In the genomic region with DNA sequence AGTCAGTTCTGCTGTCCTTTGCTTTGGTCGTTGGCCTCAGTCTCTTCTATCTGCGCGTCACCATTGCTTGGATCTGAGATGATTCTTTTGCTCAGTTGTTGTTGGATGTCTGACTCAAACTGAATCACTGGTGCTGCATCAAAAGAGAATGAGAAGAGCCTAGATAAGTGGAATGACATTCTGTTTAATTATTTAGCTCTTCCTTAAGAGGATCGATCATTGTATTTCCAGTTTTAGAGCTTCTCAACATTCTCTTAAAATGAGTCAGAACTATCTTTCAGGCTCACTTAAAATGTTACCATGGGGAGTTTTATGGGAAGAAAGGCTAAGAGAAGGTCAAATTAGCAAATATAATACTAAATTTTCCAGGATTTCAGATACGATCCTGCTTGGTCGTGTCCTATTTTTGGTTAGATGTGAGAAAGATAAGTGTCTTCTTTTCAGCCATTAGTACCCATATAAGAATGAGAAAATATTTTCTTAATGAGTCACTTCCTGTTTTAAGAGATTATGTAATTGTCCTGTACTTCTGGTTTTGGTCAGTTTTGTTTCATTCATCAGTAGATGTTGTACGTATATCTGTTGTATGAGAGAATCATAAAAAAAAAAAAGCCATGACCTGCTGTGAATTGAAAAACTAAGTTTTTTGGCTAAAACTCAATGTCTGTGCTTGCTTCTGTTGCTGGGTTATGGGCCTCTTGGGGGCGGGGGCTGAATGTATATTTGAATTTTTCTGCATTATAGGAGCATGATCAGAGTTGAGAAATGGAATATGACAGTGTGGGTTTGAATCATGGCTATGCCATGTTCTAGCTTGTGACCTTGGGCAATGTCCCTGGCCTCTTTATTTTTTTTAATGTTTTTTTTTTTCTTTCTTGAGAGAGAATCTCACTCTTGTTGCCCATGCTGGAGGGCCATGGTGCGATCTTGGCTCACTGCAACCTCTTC, we compare ENCODE assay signal across 8 cellular contexts. TPM values are rescaled to one million over a fixed set of nuclear protein-coding genes. Genes with fewer than 3 reads are reported as not detected.
DNase-seq lines count a peak whose midpoint lies in the region; ATAC-seq and TF ChIP-seq lines count a peak whose summit lies in the region.

No MANE protein-coding gene starts in this region.

- no peak overlapping the region for H3K4me3 ChIP-seq in SJCRH30
- H3K4me3 ChIP-seq in epithelial cell of proximal tubule (ENCODE audit: low read depth, low read length) = peak overlapping the region; percentile 34

- peaks cover 11% of the 10 kb centered on the region for H3K4me1 ChIP-seq in SJCRH30

- H3K27ac Mint-ChIP-seq in activated naive CD4-positive, alpha-beta T cell treated with anti-CD3 and anti-CD28 coated beads, Interleukin-2, amount 50 U/mL, for 72 hours = peak overlapping the region; percentile 79 to 86

- no peaks in the 10 kb centered on the region for H3K27me3 ChIP-seq in SJCRH30

- H3K9me3 Mint-ChIP-seq in activated naive CD4-positive, alpha-beta T cell treated with anti-CD3 and anti-CD28 coated beads, Interleukin-2, amount 50 U/mL, for 72 hours = no peaks in the 10 kb centered on the region

- H3K27ac ChIP-seq in SJCRH30 = peak overlapping the region; percentile 67

- TF ChIP-seq CTCF in epithelial cell of proximal tubule (conservative IDR thresholded peaks at IDR 0.05; ENCODE audit: low read depth, low read length) = no peak

- H3K36me3 ChIP-seq in SJCRH30 = no peaks in the 10 kb centered on the region

- DNase-seq in activated naive CD4-positive, alpha-beta T cell treated with anti-CD3 and anti-CD28 coated beads, Interleukin-2, amount 50 U/mL, for 72 hours (ENCODE audit: low spot score in 2 of 2) = no peak
- no peak for DNase-seq in activated naive CD4-positive, alpha-beta T cell treated with anti-CD3 and anti-CD28 coated beads, Interleukin-2, amount 50 U/mL, for 16 hours
- DNase-seq in SJCRH30 (peak in 1 of 2 experiments; percentile 16), epithelial cell of proximal tubule (ENCODE audit: low read depth) (peak; percentile 91), pulmonary artery endothelial cell (ENCODE audit: low read depth, low spot score) (peak; percentile 75), NCI-H187 treated with DMSO at 0.1 percent for 48 hours (lab: John Stamatoyannopoulos, UW) (no peak)

- peak; percentile 47 to 71 for ATAC-seq in activated naive CD4-positive, alpha-beta T cell treated with anti-CD3 and anti-CD28 coated beads, Interleukin-2, amount 50 U/mL, for 72 hours
- ATAC-seq in HG03097 (IDR thresholded peaks at IDR 0.05; ENCODE audit: low FRiP score, unreplicated experiment) (peak; percentile 57), GM19324 (IDR thresholded peaks at IDR 0.05; ENCODE audit: low FRiP score, unreplicated experiment) (no peak)

- peaks cover 18 to 66% of the 10 kb centered on the region in 2 donors for H3K36me3 Mint-ChIP-seq in activated naive CD4-positive, alpha-beta T cell treated with anti-CD3 and anti-CD28 coated beads, Interleukin-2, amount 50 U/mL, for 72 hours

- H3K9me3 ChIP-seq in SJCRH30 (replicated peaks) = no peaks in the 10 kb centered on the region

RNA-seq across cellular contexts. Expression of gene CASP10, which starts 31.5 kb away (rescaled TPM):
- 10 to 100 TPM; 23.5 to 25.1 TPM for total RNA-seq in activated naive CD4-positive, alpha-beta T cell treated with anti-CD3 and anti-CD28 coated beads, Interleukin-2, amount 50 U/mL, for 72 hours
- 1.0 and 1.1 TPM in 2 replicates for total RNA-seq in SJCRH30 (2014; rRNA removed; shearing (Covaris generic))
- total RNA-seq in epithelial cell of proximal tubule (1.1 and 3.8 TPM in 2 replicates), pulmonary artery endothelial cell (24.2 and 50.4 TPM in 2 replicates)

RNA-seq across cellular contexts. Expression of gene CFLAR, which starts 35.4 kb away (rescaled TPM):
- 100 to 1,000 TPM; 275 to 321 TPM for total RNA-seq in activated naive CD4-positive, alpha-beta T cell treated with anti-CD3 and anti-CD28 coated beads, Interleukin-2, amount 50 U/mL, for 72 hours
- total RNA-seq in SJCRH30 (2014; rRNA removed; shearing (Covaris generic)) = 13.6 TPM in 2 replicates
- total RNA-seq in epithelial cell of proximal tubule = 56.2 and 103 TPM in 2 replicates
- total RNA-seq in pulmonary artery endothelial cell = 228 and 323 TPM in 2 replicates

Comparison
In these comparisons a context has a peak if more than half of its experiments do, and no peak if none do; other contexts are left out.
1. DNase-seq: peak in epithelial cell of proximal tubule (single experiment) and pulmonary artery endothelial cell (single experiment); none in activated naive CD4-positive, alpha-beta T cell treated with anti-CD3 and anti-CD28 coated beads, Interleukin-2, amount 50 U/mL, for 72 hours (0 of 2), activated naive CD4-positive, alpha-beta T cell treated with anti-CD3 and anti-CD28 coated beads, Interleukin-2, amount 50 U/mL, for 16 hours (single experiment) and NCI-H187 treated with DMSO at 0.1 percent for 48 hours (single experiment).